1 cellular context compared by ENCODE assay signal in genomic region chr1:230753586-230754251, GRCh38.
TF ChIP-seq lines count a peak whose summit lies in the region.

No MANE protein-coding gene starts in this region.

TF ChIP-seq in H1, 55 proteins besides CTCF, POLR2A, EP300 and RAD21 (continued from another document):
- TF ChIP-seq, protein P1, sequence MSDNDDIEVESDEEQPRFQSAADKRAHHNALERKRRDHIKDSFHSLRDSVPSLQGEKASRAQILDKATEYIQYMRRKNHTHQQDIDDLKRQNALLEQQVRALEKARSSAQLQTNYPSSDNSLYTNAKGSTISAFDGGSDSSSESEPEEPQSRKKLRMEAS (IDR thresholded peaks at IDR 0.05): peak; percentile 91
